10 cellular contexts compared by ENCODE assay signal in genomic region chr11:131025020-131025419, GRCh38.
DNase-seq lines count a peak whose midpoint lies in the region; ATAC-seq and TF ChIP-seq lines count a peak whose summit lies in the region.
"Had no signal": no experiment of that assay in that cellular context is flagged by ENCODE, and none has a peak within 500 bp of the region (broad histone marks: within the 10 kb centered on the region; RNA-seq: fewer than 3 reads in every experiment).

No MANE protein-coding gene starts in this region.

- H3K36me3 ChIP-seq in iPS DF 6.9 (ENCODE audit: control insufficient read depth, insufficient read depth, low read length), result no peaks in the 10 kb centered on the region
- no peaks in the 10 kb centered on the region for H3K36me3 ChIP-seq in stomach
- H3K36me3 ChIP-seq in gastroesophageal sphincter, result no peaks in the 10 kb centered on the region
- H3K36me3 ChIP-seq: gastrocnemius medialis had no signal

- TF ChIP-seq POLR2A in stomach (IDR thresholded peaks at IDR 0.05) (no peak), gastroesophageal sphincter (IDR thresholded peaks at IDR 0.05) (no peak)

- ATAC-seq in GM21529 (IDR thresholded peaks at IDR 0.05; ENCODE audit: unreplicated experiment) (peak; percentile 49), gastroesophageal sphincter (no peak)
- ATAC-seq: gastrocnemius medialis had no signal

- H3K9me3 Mint-ChIP-seq in activated naive CD4-positive, alpha-beta T cell treated with anti-CD3 and anti-CD28 coated beads, Interleukin-2, amount 10 ng/mL, durations not matched to agents 7 days and 5 days, result no peaks in the 10 kb centered on the region
- H3K9me3 Mint-ChIP-seq: activated CD4-positive, alpha-beta memory T cell treated with anti-CD3 and anti-CD28 coated beads, Interleukin-2, amount 10 ng/mL, durations not matched to agents 7 days and 5 days had no signal

- POLR2A ChIA-PET in AG04449 (lab: Yijun Ruan, JAX), result no interaction called here

- TF ChIP-seq EP300 in stomach (IDR thresholded peaks at IDR 0.05) (no peak), gastroesophageal sphincter (IDR thresholded peaks at IDR 0.05) (no peak)

- no peaks in the 10 kb centered on the region for H3K27me3 Mint-ChIP-seq in activated naive CD4-positive, alpha-beta T cell treated with anti-CD3 and anti-CD28 coated beads, Interleukin-2, amount 10 ng/mL, durations not matched to agents 7 days and 5 days
- H3K27me3 Mint-ChIP-seq: activated CD4-positive, alpha-beta memory T cell treated with anti-CD3 and anti-CD28 coated beads, Interleukin-2, amount 10 ng/mL, durations not matched to agents 7 days and 5 days had no signal

- H3K27me3 ChIP-seq in iPS DF 6.9 (ENCODE audit: control insufficient read depth, insufficient read depth, low read length) (no peaks in the 10 kb centered on the region), stomach (no peaks in the 10 kb centered on the region), gastroesophageal sphincter (no peaks in the 10 kb centered on the region)
- H3K27me3 ChIP-seq: gastrocnemius medialis had no signal

- H3K4me1 ChIP-seq in iPS DF 6.9 (ENCODE audit: control insufficient read depth, insufficient read depth, low read length), result no peaks in the 10 kb centered on the region
- no peaks in the 10 kb centered on the region for H3K4me1 ChIP-seq in stomach
- H3K4me1 ChIP-seq in gastroesophageal sphincter, result no peaks in the 10 kb centered on the region
- H3K4me1 ChIP-seq: gastrocnemius medialis had no signal

- H3K27ac Mint-ChIP-seq in activated naive CD4-positive, alpha-beta T cell treated with anti-CD3 and anti-CD28 coated beads, Interleukin-2, amount 10 ng/mL, durations not matched to agents 7 days and 5 days, result no peak overlapping the region
- H3K27ac Mint-ChIP-seq: activated CD4-positive, alpha-beta memory T cell treated with anti-CD3 and anti-CD28 coated beads, Interleukin-2, amount 10 ng/mL, durations not matched to agents 7 days and 5 days had no signal

- no peaks in the 10 kb centered on the region for H3K36me3 Mint-ChIP-seq in activated naive CD4-positive, alpha-beta T cell treated with anti-CD3 and anti-CD28 coated beads, Interleukin-2, amount 10 ng/mL, durations not matched to agents 7 days and 5 days

- H3K9me3 ChIP-seq in iPS DF 6.9 (ENCODE audit: control insufficient read depth, insufficient read depth, low read length) (no peaks in the 10 kb centered on the region), stomach (no peaks in the 10 kb centered on the region), gastroesophageal sphincter (no peaks in the 10 kb centered on the region)
- H3K9me3 ChIP-seq: gastrocnemius medialis had no signal

- DNase-seq in AG04449 (ENCODE audit: low read depth, low spot score), result peak; percentile 24
- DNase-seq in RPMI8226, result peak; percentile 7
- peak; percentile 33 for DNase-seq in iPS DF 6.9 (ENCODE audit: low read depth, low spot score)
- DNase-seq in stomach, result no peak
- no peak for DNase-seq in activated naive CD4-positive, alpha-beta T cell treated with anti-CD3 and anti-CD28 coated beads, Interleukin-2, amount 10 ng/mL, durations not matched to agents 7 days and 5 days
- DNase-seq in activated T-cell treated with anti-CD3 and anti-CD28 coated beads for 4 hours, result no peak
- DNase-seq: activated CD4-positive, alpha-beta memory T cell treated with anti-CD3 and anti-CD28 coated beads, Interleukin-2, amount 10 ng/mL, durations not matched to agents 7 days and 5 days; gastrocnemius medialis had no signal

- CTCF ChIA-PET in AG04449 (lab: Yijun Ruan, JAX), result interaction anchor here (0.7 to 7.0 kb wide), 27 partner anchors 10 to 654 kb away, joined by 3 to 58 read pairs (median 5); no protein-coding TSS in a partner anchor
- CTCF ChIA-PET in activated naive CD4-positive, alpha-beta T cell treated with anti-CD3 and anti-CD28 coated beads, Interleukin-2, amount 10 ng/mL, durations not matched to agents 7 days and 5 days (lab: Charles Lee), result no interaction called here

- WGBS in iPS DF 6.9 (ENCODE audit: insufficient coverage, insufficient read length), result no CpG with 5 or more reads among the region's 1 CpG
- 50 to 64% (median 62%) methylated on average over 1 of the region's 1 CpG for WGBS in stomach, 5 donors
- 25 to 53% methylated on average over 1 of the region's 1 CpG for WGBS in gastroesophageal sphincter (ENCODE audit: low coverage in 1 of 2), 2 donors

- H3K4me1 Mint-ChIP-seq in activated naive CD4-positive, alpha-beta T cell treated with anti-CD3 and anti-CD28 coated beads, Interleukin-2, amount 10 ng/mL, durations not matched to agents 7 days and 5 days, result no peaks in the 10 kb centered on the region
- H3K4me1 Mint-ChIP-seq: activated CD4-positive, alpha-beta memory T cell treated with anti-CD3 and anti-CD28 coated beads, Interleukin-2, amount 10 ng/mL, durations not matched to agents 7 days and 5 days had no signal

- TF ChIP-seq CTCF in AG04449 (IDR thresholded peaks at IDR 0.05; ENCODE audit: insufficient read depth, low read length, missing control alignments) (peak; percentile 75), stomach (IDR thresholded peaks at IDR 0.05) (no peak), gastroesophageal sphincter (IDR thresholded peaks at IDR 0.05) (no peak)

- intact Hi-C loops in stomach (cut with DNase I; ENCODE audit: low total_unique reads), result no loop called here

- no peak overlapping the region for H3K27ac ChIP-seq in iPS DF 6.9 (ENCODE audit: low read length)
- no peak overlapping the region for H3K27ac ChIP-seq in stomach
- no peak overlapping the region for H3K27ac ChIP-seq in gastroesophageal sphincter
- H3K27ac ChIP-seq: gastrocnemius medialis had no signal

- H3K4me3 Mint-ChIP-seq in activated naive CD4-positive, alpha-beta T cell treated with anti-CD3 and anti-CD28 coated beads, Interleukin-2, amount 10 ng/mL, durations not matched to agents 7 days and 5 days, result no peak overlapping the region
- H3K4me3 Mint-ChIP-seq: activated CD4-positive, alpha-beta memory T cell treated with anti-CD3 and anti-CD28 coated beads, Interleukin-2, amount 10 ng/mL, durations not matched to agents 7 days and 5 days had no signal

- H3K4me3 ChIP-seq in AG04449 (ENCODE audit: low read depth, low read length) (no peak overlapping the region), iPS DF 6.9 (ENCODE audit: low read length) (no peak overlapping the region), stomach (no peak overlapping the region), gastroesophageal sphincter (no peak overlapping the region)
- H3K4me3 ChIP-seq: gastrocnemius medialis had no signal

Comparison
In these comparisons a context has a peak if more than half of its experiments do, and no peak if none do; other contexts are left out.
1. DNase-seq: peak in AG04449 (single experiment), RPMI8226 (single experiment) and iPS DF 6.9 (single experiment); none in stomach (single experiment), activated naive CD4-positive, alpha-beta T cell treated with anti-CD3 and anti-CD28 coated beads, Interleukin-2, amount 10 ng/mL, durations not matched to agents 7 days and 5 days (single experiment) and activated T-cell treated with anti-CD3 and anti-CD28 coated beads for 4 hours (single experiment).